Comparison of ENCODE assay signal across 24 cellular contexts in genomic region chr6:136086686-136087085, GRCh38.
DNase-seq lines count a peak whose midpoint lies in the region; ATAC-seq and TF ChIP-seq lines count a peak whose summit lies in the region.
"Had no signal": no experiment of that assay in that cellular context is flagged by ENCODE, and none has a peak within 500 bp of the region (broad histone marks: within the 10 kb centered on the region; RNA-seq: fewer than 3 reads in every experiment).

No MANE protein-coding gene starts in this region.

- H3K4me1 Mint-ChIP-seq in HFFc6 (ENCODE audit: low read depth): peaks cover 83% of the 10 kb centered on the region
- H3K4me1 Mint-ChIP-seq: activated CD4-positive, alpha-beta memory T cell treated with anti-CD3 and anti-CD28 coated beads, Interleukin-2, amount 10 ng/mL, durations not matched to agents 7 days and 5 days; neural crest cell; stimulated activated naive B cell treated with anti-CD40 and anti-IgM and Interleukin-4, amounts not matched to agents 10 μg/mL and 1 μg/mL and 100 μg/mL, for 72 hours; WTC11 had no signal

- H3K4me3 ChIP-seq in urinary bladder (ENCODE audit: low read depth, low read length): no peak overlapping the region
- H3K4me3 ChIP-seq: breast epithelium, Peyer's patch had no signal

- no peak overlapping the region for H3K4me3 Mint-ChIP-seq in HFFc6
- H3K4me3 Mint-ChIP-seq: activated CD4-positive, alpha-beta memory T cell treated with anti-CD3 and anti-CD28 coated beads, Interleukin-2, amount 10 ng/mL, durations not matched to agents 7 days and 5 days; dendritic cell treated with granulocyte-macrophage colony-stimulating factor and Interleukin-4, amounts not matched to agents 40 ng/mL and 50 ng/mL, for 4 days; neural crest cell; stimulated activated naive B cell treated with anti-CD40 and anti-IgM and Interleukin-4, amounts not matched to agents 10 μg/mL and 1 μg/mL and 100 μg/mL, for 72 hours; WTC11 had no signal

- no peaks in the 10 kb centered on the region for H3K36me3 ChIP-seq in urinary bladder (ENCODE audit: insufficient read depth)
- H3K36me3 ChIP-seq: breast epithelium, Peyer's patch had no signal

- WGBS in urinary bladder: 64% methylated on average over 8 of the region's 8 CpGs

- peak overlapping the region; percentile 71 for H3K27ac ChIP-seq in urinary bladder (ENCODE audit: low read depth)
- H3K27ac ChIP-seq: 22Rv1, breast epithelium, foreskin keratinocyte had no signal

- no peak overlapping the region for H3K27ac Mint-ChIP-seq in HFFc6
- H3K27ac Mint-ChIP-seq: activated CD4-positive, alpha-beta memory T cell treated with anti-CD3 and anti-CD28 coated beads, Interleukin-2, amount 10 ng/mL, durations not matched to agents 7 days and 5 days; dendritic cell treated with granulocyte-macrophage colony-stimulating factor and Interleukin-4, amounts not matched to agents 40 ng/mL and 50 ng/mL, for 4 days; stimulated activated naive B cell treated with anti-CD40 and anti-IgM and Interleukin-4, amounts not matched to agents 10 μg/mL and 1 μg/mL and 100 μg/mL, for 72 hours; WTC11 had no signal

- DNase-seq in NCI-H2171 treated with DMSO at 0.1 percent for 48 hours (lab: John Stamatoyannopoulos, UW) (peak; percentile 4), NCI-H2171 (lab: John Stamatoyannopoulos, UW) (no peak), left cardiac atrium (no peak), occipital lobe (lab: John Stamatoyannopoulos, UW) (peak; percentile 11), sciatic nerve (ENCODE audit: low spot score) (no peak), HFFc6 (no peak)
- DNase-seq: activated CD4-positive, alpha-beta memory T cell treated with anti-CD3 and anti-CD28 coated beads, Interleukin-2, amount 10 ng/mL, durations not matched to agents 7 days and 5 days; activated gamma-delta T cell; activated T-cell treated with anti-CD3 and anti-CD28 coated beads for 4 hours; foreskin keratinocyte; KBM-7; MV-4-11; NCI-H2029; Peyer's patch; SK-N-SH; stimulated activated naive B cell treated with anti-CD40 and anti-IgM and Interleukin-4, amounts not matched to agents 10 μg/mL and 1 μg/mL and 100 μg/mL, for 72 hours; trophoblast cell had no signal

- TF ChIP-seq CTCF in HFFc6 (IDR thresholded peaks at IDR 0.05): no peak

- intact Hi-C loops in left cardiac atrium (cut with DNase I): no loop called here
- intact Hi-C loops in sciatic nerve (cut with DNase I): no loop called here

- ATAC-seq in left cardiac atrium: peak; percentile 46 to 60
- ATAC-seq in sciatic nerve: no peak
- no peak for ATAC-seq in HG03039 (IDR thresholded peaks at IDR 0.05; ENCODE audit: unreplicated experiment)
- ATAC-seq: foreskin keratinocyte; stimulated activated naive B cell treated with anti-CD40 and anti-IgM and Interleukin-4, amounts not matched to agents 10 μg/mL and 1 μg/mL and 100 μg/mL, for 72 hours; WTC11 had no signal

- H3K27me3 Mint-ChIP-seq in HFFc6 (ENCODE audit: insufficient read depth): no peaks in the 10 kb centered on the region
- H3K27me3 Mint-ChIP-seq: dendritic cell treated with granulocyte-macrophage colony-stimulating factor and Interleukin-4, amounts not matched to agents 40 ng/mL and 50 ng/mL, for 4 days; stimulated activated naive B cell treated with anti-CD40 and anti-IgM and Interleukin-4, amounts not matched to agents 10 μg/mL and 1 μg/mL and 100 μg/mL, for 72 hours had no signal

- H3K9me3 Mint-ChIP-seq in HFFc6: no peaks in the 10 kb centered on the region
- H3K9me3 Mint-ChIP-seq: activated CD4-positive, alpha-beta memory T cell treated with anti-CD3 and anti-CD28 coated beads, Interleukin-2, amount 10 ng/mL, durations not matched to agents 7 days and 5 days; dendritic cell treated with granulocyte-macrophage colony-stimulating factor and Interleukin-4, amounts not matched to agents 40 ng/mL and 50 ng/mL, for 4 days; neural crest cell; stimulated activated naive B cell treated with anti-CD40 and anti-IgM and Interleukin-4, amounts not matched to agents 10 μg/mL and 1 μg/mL and 100 μg/mL, for 72 hours; WTC11 had no signal

- H3K36me3 Mint-ChIP-seq in HFFc6 (ENCODE audit: low read depth): peaks cover 18% of the 10 kb centered on the region
- H3K36me3 Mint-ChIP-seq: WTC11 had no signal

- no peaks in the 10 kb centered on the region for H3K4me1 ChIP-seq in urinary bladder (ENCODE audit: insufficient read depth)
- H3K4me1 ChIP-seq: breast epithelium, foreskin keratinocyte, Peyer's patch had no signal

Comparison
In these comparisons a context has a peak if more than half of its experiments do, and no peak if none do; other contexts are left out.
1. DNase-seq: peak in NCI-H2171 treated with DMSO at 0.1 percent for 48 hours (single experiment) and occipital lobe (single experiment); none in NCI-H2171 (single experiment), left cardiac atrium (single experiment), sciatic nerve (single experiment) and HFFc6 (single experiment).
2. ATAC-seq: peak in left cardiac atrium (2 of 2); none in sciatic nerve (single experiment) and HG03039 (single experiment).